Comparison of ENCODE assay signal across 18 cellular contexts in the genomic region with DNA sequence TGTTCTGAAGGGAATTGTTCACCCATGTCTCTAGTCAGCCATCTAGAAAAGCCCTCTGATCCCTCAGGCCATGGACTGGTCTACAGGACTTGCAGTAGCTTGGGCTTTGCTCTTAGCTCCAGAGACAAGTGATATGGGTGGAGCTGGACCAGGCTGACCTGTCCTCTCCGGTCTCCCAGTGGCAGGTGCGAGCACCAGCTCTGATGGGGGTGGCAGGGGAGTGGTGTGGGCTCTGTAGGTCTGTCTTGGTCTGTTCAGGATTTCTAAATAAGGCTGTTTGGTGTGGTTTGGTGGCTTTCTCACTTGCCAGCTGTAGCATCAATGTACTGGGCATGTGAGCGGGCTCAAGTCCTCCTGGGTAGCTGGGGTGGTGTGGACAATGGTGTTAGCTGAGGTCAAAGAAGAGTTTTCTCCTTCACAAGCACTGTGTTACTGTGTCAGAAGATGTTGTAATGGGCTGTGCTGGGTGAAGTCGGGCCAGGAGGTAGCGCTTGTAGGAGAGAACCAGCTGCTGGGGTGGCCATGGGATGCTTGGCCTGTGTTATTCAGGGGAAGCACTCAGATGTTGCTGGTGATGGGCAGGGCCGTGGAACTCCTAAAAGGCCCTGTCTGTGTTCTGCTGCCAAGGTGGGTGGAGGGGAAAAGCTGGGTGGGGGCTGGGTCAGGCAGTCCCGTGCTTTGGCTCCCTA. TPM values are rescaled to one million over a fixed set of nuclear protein-coding genes. Genes with fewer than 3 reads are reported as not detected.
A peak's percentile ranks its signal among the peaks of the same experiment; 100 is the strongest.
DNase-seq lines count a peak whose midpoint lies in the region; ATAC-seq and TF ChIP-seq lines count a peak whose summit lies in the region.
"Had no signal": no experiment of that assay in that cellular context is flagged by ENCODE, and none has a peak within 500 bp of the region (broad histone marks: within the 10 kb centered on the region; RNA-seq: fewer than 3 reads in every experiment).

No MANE protein-coding gene starts in this region.

- no peaks in the 10 kb centered on the region for H3K36me3 ChIP-seq in aorta (ENCODE audit: control insufficient read depth in 1 of 2, insufficient read depth in 2 of 2, low read length in 1 of 2)

- intact Hi-C loops in aorta (cut with DNase I), result no loop called here

- no peak overlapping the region for H3K27ac ChIP-seq in aorta (ENCODE audit: low read depth in 1 of 2, low read length in 2 of 2)
- H3K27ac ChIP-seq: testis had no signal

- H3K4me1 Mint-ChIP-seq in activated naive CD8-positive, alpha-beta T cell (ENCODE audit: low read depth), result peaks cover 5% of the 10 kb centered on the region
- H3K4me1 Mint-ChIP-seq in activated naive CD8-positive, alpha-beta T cell treated with anti-CD3 and anti-CD28 coated beads for 36 hours, result no peaks in the 10 kb centered on the region
- H3K4me1 Mint-ChIP-seq in chondrocyte (ENCODE audit: low read depth), result peaks cover 41% of the 10 kb centered on the region
- H3K4me1 Mint-ChIP-seq in nephron, result peaks cover 28% of the 10 kb centered on the region
- H3K4me1 Mint-ChIP-seq: CD4-positive, CD25-positive, alpha-beta regulatory T cell had no signal

- H3K9me3 ChIP-seq in aorta (ENCODE audit: control insufficient read depth, low read length), result no peaks in the 10 kb centered on the region

- H3K4me1 ChIP-seq in aorta (ENCODE audit: control insufficient read depth in 1 of 2, insufficient read depth in 2 of 2, low read length in 2 of 2), result no peaks in the 10 kb centered on the region
- H3K4me1 ChIP-seq: testis had no signal

- WGBS in aorta, 2 donors, result 77 to 81% methylated on average over 7 of the region's 7 CpGs

- H3K27ac Mint-ChIP-seq in activated naive CD8-positive, alpha-beta T cell, result no peak overlapping the region
- H3K27ac Mint-ChIP-seq in activated naive CD8-positive, alpha-beta T cell treated with anti-CD3 and anti-CD28 coated beads for 36 hours, result no peak overlapping the region
- H3K27ac Mint-ChIP-seq in chondrocyte (ENCODE audit: unreplicated experiment) (peak overlapping the region; percentile 66), nephron (peak overlapping the region in 2 of 3 experiments; percentile 22 to 82)
- H3K27ac Mint-ChIP-seq: activated T-helper 2 cell treated with anti-CD3 and anti-CD28 coated beads, Interferon-gamma antibody, Interleukin-2, Interleukin-4, amounts not matched to agents 10 μg/mL and 5 μg/mL and 100 μg/mL, durations not matched to agents 14 hours and 24 hours and 36 hours; CD4-positive, CD25-positive, alpha-beta regulatory T cell; natural killer cell treated with Interleukin-12 subunit alpha and Interleukin-12 subunit beta and Interleukin-15 and Interleukin-18, amount 100 ng/mL, for 72 hours; T-helper 1 cell treated with Interleukin-12 subunit alpha and Interleukin-12 subunit beta and Interleukin-4 antibody, amounts not matched to agents 30 μg/mL and 1 μg/mL, for 36 hours had no signal

- no peak for DNase-seq in activated naive CD8-positive, alpha-beta T cell treated with anti-CD3 and anti-CD28 coated beads for 36 hours
- DNase-seq in chondrocyte (ENCODE audit: low spot score), result peak; percentile 37
- DNase-seq in aorta, result no peak
- DNase-seq in stimulated activated CD4-positive, alpha-beta T cell treated with anti-CD3 and anti-CD28 coated beads, Interleukin-15, amount 100 ng/mL, for 24 hours, result no peak
- DNase-seq: 8988T; CD4-positive, CD25-positive, alpha-beta regulatory T cell; DND-41; NCI-H1436 treated with DMSO at 0.1 percent for 48 hours; SHP77; testis had no signal

- no peak overlapping the region for H3K4me3 ChIP-seq in aorta (ENCODE audit: low read length in 2 of 2)
- H3K4me3 ChIP-seq: lung had no signal

- no peaks in the 10 kb centered on the region for H3K36me3 Mint-ChIP-seq in activated naive CD8-positive, alpha-beta T cell
- no peaks in the 10 kb centered on the region for H3K36me3 Mint-ChIP-seq in activated naive CD8-positive, alpha-beta T cell treated with anti-CD3 and anti-CD28 coated beads for 36 hours
- peaks cover 15% of the 10 kb centered on the region for H3K36me3 Mint-ChIP-seq in chondrocyte (ENCODE audit: low read depth)
- peaks cover 38% of the 10 kb centered on the region for H3K36me3 Mint-ChIP-seq in nephron (ENCODE audit: low read depth)
- H3K36me3 Mint-ChIP-seq: CD4-positive, CD25-positive, alpha-beta regulatory T cell had no signal

- H3K27me3 ChIP-seq in aorta (ENCODE audit: control insufficient read depth in 1 of 2, insufficient read depth in 2 of 2, low read length in 1 of 2), result no peaks in the 10 kb centered on the region
- H3K27me3 ChIP-seq: testis had no signal

- TF ChIP-seq CTCF in chondrocyte (IDR thresholded peaks at IDR 0.05), result no peak
- no peak for TF ChIP-seq CTCF in nephron (IDR thresholded peaks at IDR 0.05; ENCODE audit: unreplicated experiment in 3 of 3)

- peaks cover 11% of the 10 kb centered on the region for H3K9me3 Mint-ChIP-seq in activated naive CD8-positive, alpha-beta T cell (ENCODE audit: low read depth)
- H3K9me3 Mint-ChIP-seq in activated naive CD8-positive, alpha-beta T cell treated with anti-CD3 and anti-CD28 coated beads for 36 hours, result peaks cover 6% of the 10 kb centered on the region
- H3K9me3 Mint-ChIP-seq in chondrocyte (ENCODE audit: low read depth) (peaks cover 28% of the 10 kb centered on the region), nephron (peaks cover 29% of the 10 kb centered on the region)

- peak overlapping the region; percentile 39 for H3K4me3 Mint-ChIP-seq in activated naive CD8-positive, alpha-beta T cell
- no peak overlapping the region for H3K4me3 Mint-ChIP-seq in activated naive CD8-positive, alpha-beta T cell treated with anti-CD3 and anti-CD28 coated beads for 36 hours
- no peak overlapping the region for H3K4me3 Mint-ChIP-seq in chondrocyte (ENCODE audit: unreplicated experiment)
- peak overlapping the region in 2 of 3 experiments; percentile 58 to 77 for H3K4me3 Mint-ChIP-seq in nephron
- H3K4me3 Mint-ChIP-seq: CD4-positive, CD25-positive, alpha-beta regulatory T cell; natural killer cell treated with Interleukin-12 subunit alpha and Interleukin-12 subunit beta and Interleukin-15 and Interleukin-18, amount 100 ng/mL, for 72 hours; T-helper 1 cell treated with Interleukin-12 subunit alpha and Interleukin-12 subunit beta and Interleukin-4 antibody, amounts not matched to agents 30 μg/mL and 1 μg/mL, for 36 hours had no signal

- peaks cover 11% of the 10 kb centered on the region for H3K27me3 Mint-ChIP-seq in activated naive CD8-positive, alpha-beta T cell
- peaks cover 16% of the 10 kb centered on the region for H3K27me3 Mint-ChIP-seq in activated naive CD8-positive, alpha-beta T cell treated with anti-CD3 and anti-CD28 coated beads for 36 hours
- H3K27me3 Mint-ChIP-seq in chondrocyte (ENCODE audit: low read depth) (no peaks in the 10 kb centered on the region), nephron (ENCODE audit: low read depth) (no peaks in the 10 kb centered on the region)
- H3K27me3 Mint-ChIP-seq: CD4-positive, CD25-positive, alpha-beta regulatory T cell; natural killer cell treated with Interleukin-12 subunit alpha and Interleukin-12 subunit beta and Interleukin-15 and Interleukin-18, amount 100 ng/mL, for 72 hours had no signal

- peak; percentile 3 for ATAC-seq in aorta (ENCODE audit: low FRiP score)
- no peak for ATAC-seq in GM19452 (IDR thresholded peaks at IDR 0.05; ENCODE audit: unreplicated experiment)
- ATAC-seq in GM21360 (IDR thresholded peaks at IDR 0.05; ENCODE audit: unreplicated experiment), result no peak

RNA-seq across cellular contexts. Expression of a gene that starts 16.9 kb away (rescaled TPM):
- total RNA-seq in activated naive CD8-positive, alpha-beta T cell treated with anti-CD3 and anti-CD28 coated beads for 36 hours, result not detected
- total RNA-seq in chondrocyte, result 76.1 to 111 TPM (median 76.5 TPM) in 3 replicates
- 10 to 100 TPM; 32.4 to 37.4 TPM for total RNA-seq in aorta
- 1 to 10 TPM; 5.0 to 5.5 TPM for polyA plus RNA-seq in aorta
- total RNA-seq: activated T-helper 2 cell treated with anti-CD3 and anti-CD28 coated beads, Interferon-gamma antibody, Interleukin-2, Interleukin-4, amounts not matched to agents 10 μg/mL and 5 μg/mL and 100 μg/mL, durations not matched to agents 14 hours and 24 hours and 36 hours; CD4-positive, CD25-positive, alpha-beta regulatory T cell; natural killer cell treated with Interleukin-12 subunit alpha and Interleukin-12 subunit beta and Interleukin-15 and Interleukin-18, amount 100 ng/mL, for 72 hours had no signal
- polyA plus RNA-seq: CD4-positive, CD25-positive, alpha-beta regulatory T cell had no signal

Comparison
In these comparisons a context has a peak if more than half of its experiments do, and no peak if none do; other contexts are left out.
1. H3K4me3 Mint-ChIP-seq: peak in activated naive CD8-positive, alpha-beta T cell (single experiment) and nephron (2 of 3); none in activated naive CD8-positive, alpha-beta T cell treated with anti-CD3 and anti-CD28 coated beads for 36 hours (single experiment) and chondrocyte (single experiment).
2. H3K27ac Mint-ChIP-seq: peak in chondrocyte (single experiment) and nephron (2 of 3); none in activated naive CD8-positive, alpha-beta T cell (single experiment) and activated naive CD8-positive, alpha-beta T cell treated with anti-CD3 and anti-CD28 coated beads for 36 hours (single experiment).
3. RNA of a gene that starts 16.9 kb away (total RNA-seq): 76.1 to 111 TPM in chondrocyte and 32.4 to 37.4 TPM in aorta; not detected in activated naive CD8-positive, alpha-beta T cell treated with anti-CD3 and anti-CD28 coated beads for 36 hours; every median in the first group is over 10 times any median in the second.